Comparison of ENCODE assay signal across 17 cellular contexts in the genomic region with DNA sequence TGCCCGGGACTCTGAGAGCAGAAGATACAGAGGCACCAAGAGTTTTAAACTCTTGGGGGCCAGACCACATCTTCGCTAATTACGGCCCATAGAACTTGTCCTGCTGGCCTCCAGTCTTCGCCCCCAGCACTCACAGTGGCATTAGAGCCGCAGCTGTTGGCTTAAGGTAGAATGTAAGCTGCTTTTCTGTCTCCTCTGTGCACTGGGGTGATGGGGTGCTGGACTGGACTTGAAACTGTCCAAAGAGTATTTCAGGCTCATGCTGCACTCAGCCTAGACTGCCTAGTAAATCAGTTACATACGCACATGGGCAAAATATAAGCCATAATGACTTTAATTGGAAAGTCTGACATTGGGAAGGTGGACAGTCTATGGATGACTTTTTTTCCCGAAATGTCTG. TPM values are rescaled to one million over a fixed set of nuclear protein-coding genes. Genes with fewer than 3 reads are reported as not detected.
"Had no signal": no experiment of that assay in that cellular context is flagged by ENCODE, and none has a peak within 500 bp of the region (broad histone marks: within the 10 kb centered on the region; RNA-seq: fewer than 3 reads in every experiment).

No MANE protein-coding gene starts in this region.

- H3K9me3 Mint-ChIP-seq: activated naive CD4-positive, alpha-beta T cell treated with anti-CD3 and anti-CD28 coated beads, Interleukin-2, amount 50 U/mL, for 72 hours; activated T-helper 2 cell treated with anti-CD3 and anti-CD28 coated beads, Interferon-gamma antibody, Interleukin-2, Interleukin-4, amounts not matched to agents 10 μg/mL and 5 μg/mL and 100 μg/mL, durations not matched to agents 14 hours and 24 hours and 36 hours; immature natural killer cell; naive thymus-derived CD8-positive, alpha-beta T cell had no signal

- FAIRE-seq: urothelium cell line had no signal

- H3K4me3 ChIP-seq: breast epithelium, dorsolateral prefrontal cortex, esophagus muscularis mucosa, mucosa of descending colon, sigmoid colon had no signal

- H3K27me3 Mint-ChIP-seq: naive thymus-derived CD8-positive, alpha-beta T cell had no signal

- H3K27ac Mint-ChIP-seq: activated T-helper 2 cell treated with anti-CD3 and anti-CD28 coated beads, Interferon-gamma antibody, Interleukin-2, Interleukin-4, amounts not matched to agents 10 μg/mL and 5 μg/mL and 100 μg/mL, durations not matched to agents 14 hours and 24 hours and 36 hours had no signal

- H3K27me3 ChIP-seq: breast epithelium, dorsolateral prefrontal cortex, esophagus muscularis mucosa, sigmoid colon had no signal

- H3K27ac ChIP-seq: breast epithelium, dorsolateral prefrontal cortex, esophagus muscularis mucosa, sigmoid colon had no signal

- DNase-seq: activated CD4-positive, CD25-positive, alpha-beta regulatory T cell treated with anti-CD3 and anti-CD28 coated beads, Interleukin-2, amount 50 U/mL, for 72 hours; aorta; dorsolateral prefrontal cortex; glutamatergic neuron; immature natural killer cell; mucosa of descending colon; naive thymus-derived CD8-positive, alpha-beta T cell; sigmoid colon; stimulated activated CD4-positive, alpha-beta T cell treated with anti-CD3 and anti-CD28 coated beads, Interleukin-4, amount 100 ng/mL, for 24 hours; T-helper 2 cell had no signal

- ATAC-seq: activated naive CD4-positive, alpha-beta T cell treated with anti-CD3 and anti-CD28 coated beads, Interleukin-2, amount 50 U/mL, for 72 hours; naive thymus-derived CD8-positive, alpha-beta T cell had no signal

- H3K4me1 ChIP-seq: breast epithelium had no signal

- H3K36me3 ChIP-seq: breast epithelium had no signal

- H3K9me3 ChIP-seq: breast epithelium, esophagus muscularis mucosa, mucosa of descending colon, sigmoid colon had no signal

- H3K4me3 Mint-ChIP-seq: immature natural killer cell had no signal

RNA-seq across cellular contexts. Expression of gene SLC25A47, which starts 55.1 kb away (rescaled TPM):
- total RNA-seq: activated T-helper 2 cell treated with anti-CD3 and anti-CD28 coated beads, Interferon-gamma antibody, Interleukin-2, Interleukin-4, amounts not matched to agents 10 μg/mL and 5 μg/mL and 100 μg/mL, durations not matched to agents 14 hours and 24 hours and 36 hours; aorta; esophagus muscularis mucosa; fibroblast of villous mesenchyme; naive thymus-derived CD8-positive, alpha-beta T cell; pulmonary artery endothelial cell; sigmoid colon had no signal
- polyA plus RNA-seq: aorta; immature natural killer cell; naive thymus-derived CD8-positive, alpha-beta T cell had no signal
